Comparison of ENCODE assay signal across 2 cellular contexts in the genomic region with DNA sequence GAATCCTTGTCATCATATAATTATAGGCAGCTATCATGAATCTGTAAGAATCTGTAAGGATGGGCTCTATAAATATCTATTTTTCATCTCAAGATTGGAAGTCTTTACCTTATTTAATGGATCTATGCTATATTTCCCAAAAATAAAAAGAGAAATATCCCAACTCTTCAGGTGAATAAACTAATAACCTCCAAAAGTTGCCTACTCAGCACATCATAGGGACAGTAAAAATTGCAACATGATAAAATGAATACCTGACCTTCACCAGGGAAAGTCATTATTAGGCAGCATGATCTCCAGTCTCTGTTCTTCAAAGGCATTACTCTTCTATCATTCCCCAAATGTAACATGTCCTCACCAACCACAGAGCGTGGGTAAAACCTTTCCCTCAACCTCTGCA.
TF ChIP-seq lines count a peak whose summit lies in the region.

No MANE protein-coding gene starts in this region.

TF ChIP-seq in HepG2, 621 proteins besides CTCF, POLR2A, EP300 and RAD21:
- TF ChIP-seq MAFK (conservative IDR thresholded peaks at IDR 0.05 in 1 of 2, IDR thresholded peaks at IDR 0.05 in 1 of 2; ENCODE audit: low read length in 2 of 2) (peak; percentile 82 to 93), MAFF (IDR thresholded peaks at IDR 0.05; ENCODE audit: low read depth, low read length) (peak; percentile 86)
- TF ChIP-seq, protein P1, sequence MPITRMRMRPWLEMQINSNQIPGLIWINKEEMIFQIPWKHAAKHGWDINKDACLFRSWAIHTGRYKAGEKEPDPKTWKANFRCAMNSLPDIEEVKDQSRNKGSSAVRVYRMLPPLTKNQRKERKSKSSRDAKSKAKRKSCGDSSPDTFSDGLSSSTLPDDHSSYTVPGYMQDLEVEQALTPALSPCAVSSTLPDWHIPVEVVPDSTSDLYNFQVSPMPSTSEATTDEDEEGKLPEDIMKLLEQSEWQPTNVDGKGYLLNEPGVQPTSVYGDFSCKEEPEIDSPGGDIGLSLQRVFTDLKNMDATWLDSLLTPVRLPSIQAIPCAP (CRISPR knock-in tag; IDR thresholded peaks at IDR 0.05; ENCODE audit: low read depth): no peak
- TF ChIP-seq, protein P2, sequence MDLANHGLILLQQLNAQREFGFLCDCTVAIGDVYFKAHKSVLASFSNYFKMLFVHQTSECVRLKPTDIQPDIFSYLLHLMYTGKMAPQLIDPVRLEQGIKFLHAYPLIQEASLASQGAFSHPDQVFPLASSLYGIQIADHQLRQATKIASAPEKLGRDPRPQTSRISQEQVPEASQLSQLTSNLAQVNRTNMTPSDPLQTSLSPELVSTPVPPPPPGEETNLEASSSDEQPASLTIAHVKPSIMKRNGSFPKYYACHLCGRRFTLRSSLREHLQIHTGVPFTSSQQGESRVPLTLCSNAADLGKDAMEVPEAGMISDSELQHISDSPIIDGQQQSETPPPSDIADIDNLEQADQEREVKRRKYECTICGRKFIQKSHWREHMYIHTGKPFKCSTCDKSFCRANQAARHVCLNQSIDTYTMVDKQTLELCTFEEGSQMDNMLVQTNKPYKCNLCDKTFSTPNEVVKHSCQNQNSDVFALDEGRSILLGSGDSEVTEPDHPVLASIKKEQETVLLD (CRISPR knock-in tag; IDR thresholded peaks at IDR 0.05; ENCODE audit: low read depth): no peak

TF ChIP-seq in H1, 55 proteins besides CTCF, POLR2A, EP300 and RAD21:
- 0 out of 2 replicates have a peak, but pooled peaks have one; percentile 2 for TF ChIP-seq MAFK (IDR thresholded peaks at IDR 0.05; ENCODE audit: low read depth, low read length)
- TF ChIP-seq, protein P3, sequence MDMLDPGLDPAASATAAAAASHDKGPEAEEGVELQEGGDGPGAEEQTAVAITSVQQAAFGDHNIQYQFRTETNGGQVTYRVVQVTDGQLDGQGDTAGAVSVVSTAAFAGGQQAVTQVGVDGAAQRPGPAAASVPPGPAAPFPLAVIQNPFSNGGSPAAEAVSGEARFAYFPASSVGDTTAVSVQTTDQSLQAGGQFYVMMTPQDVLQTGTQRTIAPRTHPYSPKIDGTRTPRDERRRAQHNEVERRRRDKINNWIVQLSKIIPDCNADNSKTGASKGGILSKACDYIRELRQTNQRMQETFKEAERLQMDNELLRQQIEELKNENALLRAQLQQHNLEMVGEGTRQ (IDR thresholded peaks at IDR 0.05; ENCODE audit: low read length): no peak
